Comparison of ENCODE assay signal across 8 cellular contexts in the genomic region with DNA sequence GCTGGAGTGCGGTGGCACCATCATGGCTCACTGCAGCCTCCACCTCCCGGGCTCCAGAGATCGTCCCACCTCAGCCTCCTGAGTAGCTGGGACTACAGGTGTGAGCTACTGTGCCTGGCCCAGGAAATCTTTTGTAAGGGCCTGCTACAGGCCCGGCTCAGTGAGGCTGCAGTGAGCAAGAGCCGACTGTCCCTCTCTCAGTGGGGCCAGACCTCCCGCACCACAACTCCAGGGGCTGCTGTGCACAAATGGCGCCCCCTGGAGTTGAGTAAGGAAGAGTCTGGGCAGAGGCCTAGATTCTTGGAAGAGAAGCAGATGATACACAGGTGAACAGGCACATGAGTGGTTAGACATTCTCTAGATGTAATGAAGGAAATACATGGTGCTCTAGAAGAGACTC. TPM values are rescaled to one million over a fixed set of nuclear protein-coding genes. Genes with fewer than 3 reads are reported as not detected.
DNase-seq lines count a peak whose midpoint lies in the region; ATAC-seq and TF ChIP-seq lines count a peak whose summit lies in the region.

No MANE protein-coding gene starts in this region.

- TF ChIP-seq POLR2A in right lobe of liver (IDR thresholded peaks at IDR 0.05) = no peak

- POLR2A ChIA-PET in CD4-positive, alpha-beta T cell (lab: Charles Lee) = no interaction called here

- H3K27me3 Mint-ChIP-seq in CD4-positive, alpha-beta T cell = no peaks in the 10 kb centered on the region

- H3K9me3 ChIP-seq in CD4-positive, alpha-beta T cell (ENCODE audit: control insufficient read depth, low read length) = no peaks in the 10 kb centered on the region
- H3K9me3 ChIP-seq in right lobe of liver = no peaks in the 10 kb centered on the region

- no peaks in the 10 kb centered on the region for H3K9me3 Mint-ChIP-seq in CD4-positive, alpha-beta T cell

- ATAC-seq in CD4-positive, alpha-beta T cell (ENCODE audit: poor library complexity) = peak; percentile 46
- peak in 2 of 4 donors; percentile 15 to 33 for ATAC-seq in right lobe of liver

- H3K36me3 Mint-ChIP-seq in CD4-positive, alpha-beta T cell (ENCODE audit: low read depth) = no peaks in the 10 kb centered on the region

- in situ Hi-C loops in astrocyte of the spinal cord (cut with HindIII; ENCODE audit: low sequenced_read_pairs) = no loop called here

- DNase-seq in CD4-positive, alpha-beta T cell = no peak
- DNase-seq in HFF-Myc (ENCODE audit: extremely low read depth, low read depth) (no peak), astrocyte of the spinal cord (ENCODE audit: low read depth, low spot score) (peak; percentile 5), right lobe of liver (no peak), SIG-M5 treated with dmso at 0.1 percent for 504 hours (lab: John Stamatoyannopoulos, UW; ENCODE audit: unreplicated experiment) (no peak), germinal center (ENCODE audit: low spot score) (no peak), NCI-H1694 treated with DMSO at 0.1 percent for 48 hours (lab: John Stamatoyannopoulos, UW) (no peak), NCI-H2171 (lab: John Stamatoyannopoulos, UW) (no peak)

- H3K4me3 ChIP-seq in HFF-Myc (replicated peaks; ENCODE audit: low read depth, low read length) = no peak overlapping the region
- no peak overlapping the region for H3K4me3 ChIP-seq in astrocyte of the spinal cord (ENCODE audit: low read depth, low read length)
- H3K4me3 ChIP-seq in right lobe of liver = no peak overlapping the region

- intact Hi-C loops in CD4-positive, alpha-beta T cell (cut with DNase I, micrococcal nuclease) = no loop called here
- intact Hi-C loops in right lobe of liver (cut with DNase I) = no loop called here

- CTCF ChIA-PET in CD4-positive, alpha-beta T cell (lab: Charles Lee) = interaction anchor here (0.6 to 2.0 kb wide), 4 partner anchors 9 to 91 kb away, joined by 3 to 4 read pairs (median 3); no protein-coding TSS in a partner anchor

- H3K4me1 Mint-ChIP-seq in CD4-positive, alpha-beta T cell (ENCODE audit: low read depth) = no peaks in the 10 kb centered on the region

- no peaks in the 10 kb centered on the region for H3K4me1 ChIP-seq in right lobe of liver

- no peaks in the 10 kb centered on the region for H3K36me3 ChIP-seq in right lobe of liver

- H3K27me3 ChIP-seq in CD4-positive, alpha-beta T cell (ENCODE audit: control insufficient read depth, insufficient read depth, low read length) = no peaks in the 10 kb centered on the region
- no peaks in the 10 kb centered on the region for H3K27me3 ChIP-seq in right lobe of liver

- 63% methylated on average over 4 of the region's 7 CpGs for WGBS in right lobe of liver (ENCODE audit: insufficient coverage, low coverage, low lambda C conversion rate, missing lambda C conversion rate)

- TF ChIP-seq CTCF in CD4-positive, alpha-beta T cell (IDR thresholded peaks at IDR 0.05) = peak; percentile 30
- TF ChIP-seq CTCF in HFF-Myc (IDR thresholded peaks at IDR 0.05; ENCODE audit: low read depth, low read length, missing control alignments) (peak; percentile 67), astrocyte of the spinal cord (IDR thresholded peaks at IDR 0.05; ENCODE audit: low read depth, low read length) (peak; percentile 63), right lobe of liver (IDR thresholded peaks at IDR 0.05) (peak in 3 of 4 donors; percentile 20 to 40 (median 31))

- no peak overlapping the region for H3K4me3 Mint-ChIP-seq in CD4-positive, alpha-beta T cell

- no peak overlapping the region for H3K27ac Mint-ChIP-seq in CD4-positive, alpha-beta T cell

- H3K27ac ChIP-seq in CD4-positive, alpha-beta T cell (ENCODE audit: low read depth, low read length) = no peak overlapping the region
- H3K27ac ChIP-seq in right lobe of liver = no peak overlapping the region

RNA-seq across cellular contexts. Expression of a gene that starts 7.0 kb away (rescaled TPM):
- under 1 TPM in 1 of 2 experiments, not detected in 1; 0.69 TPM for total RNA-seq in CD4-positive, alpha-beta T cell
- 1 to 10 TPM in 2 of 6 experiments, under 1 TPM in 4; 0.29 to 2.9 (median 0.80) TPM for total RNA-seq in right lobe of liver

RNA-seq across cellular contexts. Expression of a gene that starts 41.2 kb away (rescaled TPM):
- total RNA-seq in CD4-positive, alpha-beta T cell = 10 to 100 TPM; 45.4 to 48.3 TPM
- 10 to 100 TPM in 5 of 6 experiments, 1 to 10 TPM in 1; 9.3 to 17.8 (median 14.7) TPM for total RNA-seq in right lobe of liver

RNA-seq across cellular contexts. Expression of a gene that starts 53.9 kb away (rescaled TPM):
- total RNA-seq in CD4-positive, alpha-beta T cell = 10 to 100 TPM; 77.7 to 80.7 TPM
- 10 to 100 TPM; 17.1 to 22.6 (median 21.1) TPM for total RNA-seq in right lobe of liver
